In the genomic region with DNA sequence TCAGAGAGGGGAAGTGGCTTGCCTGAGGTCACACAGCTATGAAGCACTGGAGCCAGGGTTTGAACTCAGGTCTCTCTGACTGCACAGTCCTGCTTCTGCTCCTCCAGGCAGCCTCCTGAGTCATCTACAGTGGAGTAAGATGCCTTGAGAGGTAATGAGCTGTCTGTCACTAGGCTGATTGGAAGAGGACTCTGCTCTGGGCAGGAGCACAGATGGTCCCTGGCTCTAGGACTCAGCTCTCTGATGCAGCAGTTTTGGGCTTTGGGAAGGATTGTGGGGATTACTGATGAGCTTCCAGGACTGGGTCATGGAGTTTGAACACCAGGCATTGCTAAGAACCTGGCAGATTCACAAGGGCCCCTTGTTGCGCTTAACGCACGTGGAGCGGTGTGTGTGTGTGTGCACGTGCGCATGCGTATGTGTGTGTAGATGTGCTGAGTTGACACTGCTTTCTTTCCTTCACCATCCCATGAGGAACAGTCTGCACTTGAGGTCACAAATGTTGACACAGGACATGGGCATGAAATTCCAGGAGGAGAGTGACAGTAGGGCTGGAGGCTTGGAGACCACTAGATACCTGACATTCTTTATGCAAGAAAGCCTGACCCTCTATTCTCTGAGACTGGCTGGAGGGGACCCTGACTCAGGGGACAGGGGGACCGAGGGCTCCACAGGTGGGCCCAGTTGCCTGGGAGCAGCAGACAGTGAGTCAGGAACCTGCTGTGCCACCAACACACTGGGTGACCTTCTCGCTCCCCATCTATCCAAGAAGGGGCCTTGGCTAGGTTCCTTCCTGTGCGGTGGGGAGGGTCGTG, we compare ENCODE assay signal across 2 cellular contexts.
TF ChIP-seq lines count a peak whose summit lies in the region.

No MANE protein-coding gene starts in this region.

TF ChIP-seq in HEK293, 187 proteins besides CTCF, POLR2A, EP300 and RAD21:
- TF ChIP-seq ZNF548 (tag by site-specific recombination; IDR thresholded peaks at IDR 0.05) (no peak), ZBTB8A (tag by site-specific recombination; IDR thresholded peaks at IDR 0.05) (no peak), SCRT1 (tag by site-specific recombination; IDR thresholded peaks at IDR 0.05; ENCODE audit: borderline replicate concordance) (0 out of 2 replicates have a peak, but pooled peaks have one; percentile 19), ZNF2 (tag by site-specific recombination; IDR thresholded peaks at IDR 0.05) (no peak), EGR2 (tag by site-specific recombination; IDR thresholded peaks at IDR 0.05; ENCODE audit: low read depth) (no peak), ZNF341 (tag by site-specific recombination; IDR thresholded peaks at IDR 0.05; ENCODE audit: low read depth) (no peak), GLI4 (tag by site-specific recombination; IDR thresholded peaks at IDR 0.05) (no peak), SCRT2 (tag by site-specific recombination; IDR thresholded peaks at IDR 0.05) (0 out of 2 replicates have a peak, but pooled peaks have one; percentile 11)
- TF ChIP-seq, protein P1, sequence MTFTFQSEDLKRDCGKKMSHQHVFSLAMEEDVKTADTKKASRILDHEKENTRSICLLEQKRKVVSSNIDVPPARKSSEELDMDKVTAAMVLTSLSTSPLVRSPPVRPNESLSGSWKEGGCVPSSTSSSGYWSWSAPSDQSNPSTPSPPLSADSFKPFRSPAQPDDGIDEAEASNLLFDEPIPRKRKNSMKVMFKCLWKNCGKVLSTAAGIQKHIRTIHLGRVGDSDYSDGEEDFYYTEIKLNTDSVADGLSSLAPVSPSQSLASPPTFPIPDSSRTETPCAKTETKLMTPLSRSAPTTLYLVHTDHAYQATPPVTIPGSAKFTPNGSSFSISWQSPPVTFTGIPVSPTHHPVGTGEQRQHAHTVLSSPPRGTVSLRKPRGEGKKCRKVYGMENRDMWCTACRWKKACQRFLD (tag by site-specific recombination; IDR thresholded peaks at IDR 0.05), result no peak
- TF ChIP-seq, protein P2, sequence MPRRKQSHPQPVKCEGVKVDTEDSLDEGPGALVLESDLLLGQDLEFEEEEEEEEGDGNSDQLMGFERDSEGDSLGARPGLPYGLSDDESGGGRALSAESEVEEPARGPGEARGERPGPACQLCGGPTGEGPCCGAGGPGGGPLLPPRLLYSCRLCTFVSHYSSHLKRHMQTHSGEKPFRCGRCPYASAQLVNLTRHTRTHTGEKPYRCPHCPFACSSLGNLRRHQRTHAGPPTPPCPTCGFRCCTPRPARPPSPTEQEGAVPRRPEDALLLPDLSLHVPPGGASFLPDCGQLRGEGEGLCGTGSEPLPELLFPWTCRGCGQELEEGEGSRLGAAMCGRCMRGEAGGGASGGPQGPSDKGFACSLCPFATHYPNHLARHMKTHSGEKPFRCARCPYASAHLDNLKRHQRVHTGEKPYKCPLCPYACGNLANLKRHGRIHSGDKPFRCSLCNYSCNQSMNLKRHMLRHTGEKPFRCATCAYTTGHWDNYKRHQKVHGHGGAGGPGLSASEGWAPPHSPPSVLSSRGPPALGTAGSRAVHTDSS (tag by site-specific recombination; IDR thresholded peaks at IDR 0.05), result no peak

TF ChIP-seq in endothelial cell of umbilical vein, 7 proteins besides CTCF, POLR2A, EP300 and RAD21:
- no peak for TF ChIP-seq EZH2 (IDR thresholded peaks at IDR 0.05; ENCODE audit: borderline replicate concordance, low read depth, low read length, severe bottlenecking)
- TF ChIP-seq GATA2 (IDR thresholded peaks at IDR 0.05; ENCODE audit: insufficient read depth, insufficient read length, low read depth, low read length), result no peak
- peak; percentile 20 for TF ChIP-seq POLR2AphosphoS5 (IDR thresholded peaks at IDR 0.05; ENCODE audit: insufficient read depth, low read depth, low read length)
- TF ChIP-seq MYC (IDR thresholded peaks at IDR 0.05; ENCODE audit: low read depth, low read length), result no peak
- no peak for TF ChIP-seq JUN (IDR thresholded peaks at IDR 0.05; ENCODE audit: borderline replicate concordance, insufficient read depth, insufficient read length, low read depth)
TF ChIP-seq in endothelial cell of umbilical vein: peak in this region for 1.
